Comparison of ENCODE assay signal across 8 cellular contexts in genomic region chr7:26863504-26864308, GRCh38. TPM values are rescaled to one million over a fixed set of nuclear protein-coding genes. Genes with fewer than 3 reads are reported as not detected.
DNase-seq lines count a peak whose midpoint lies in the region; ATAC-seq and TF ChIP-seq lines count a peak whose summit lies in the region.

No MANE protein-coding gene starts in this region.

- ATAC-seq in PC-3 (peak; percentile 1), left colon (peak; percentile 43)
- peak; percentile 13 for ATAC-seq in stimulated activated naive CD8-positive, alpha-beta T cell treated with anti-CD3 and anti-CD28 coated beads, Interleukin-15, Interleukin-2, amounts not matched to agents 100 U/mL and 50 U/mL, for 24 hours

- TSS peak; percentile 80 for BruUV-seq in PC-3 (replicated peaks; lab: Mats Ljungman, UMichigan)

- intact Hi-C loops in activated naive CD4-positive, alpha-beta T cell treated with anti-CD3 and anti-CD28 coated beads for 36 hours (cut with micrococcal nuclease) = loop anchor here (1.0 to 10.0 kb wide), 11 partner anchors 168 to 1171 kb away; partner anchors contain the start of genes EVX1 and NFE2L3
- intact Hi-C loops in PC-3 (cut with micrococcal nuclease) (loop anchor here (1.0 to 5.0 kb wide), 6 partner anchors 169 to 496 kb away; no protein-coding TSS in a partner anchor), breast epithelium (cut with DNase I; ENCODE audit: low total_unique reads) (no loop called here), left colon (cut with DNase I, micrococcal nuclease) (loop anchor here in 1 of 2 donors (5.0 kb wide), 1 partner anchor 234 kb away; the partner anchor contains the start of gene HOXA1)

- H2AFZ ChIP-seq in PC-3 (ENCODE audit: low read length) = peak overlapping the region; percentile 85

- H3K27me3 ChIP-seq in PC-3 (ENCODE audit: low read length) (no peaks in the 10 kb centered on the region), breast epithelium (no peaks in the 10 kb centered on the region)

- H4K20me1 ChIP-seq in PC-3 (ENCODE audit: low read length) = no peaks in the 10 kb centered on the region

- H3K27me3 Mint-ChIP-seq in activated naive CD4-positive, alpha-beta T cell treated with anti-CD3 and anti-CD28 coated beads for 36 hours (ENCODE audit: low read depth) = peaks cover 50% of the 10 kb centered on the region
- H3K27me3 Mint-ChIP-seq in HFFc6 (ENCODE audit: insufficient read depth) = peaks cover 4% of the 10 kb centered on the region

- H3K4me1 ChIP-seq in PC-3 (ENCODE audit: insufficient read depth, low read length) (peaks cover 34% of the 10 kb centered on the region), breast epithelium (no peaks in the 10 kb centered on the region)

- POLR2A ChIA-PET in PC-3 (lab: Charles Lee; ENCODE audit: unreplicated experiment) = interaction anchor here (0.5 to 1.0 kb wide), 5 partner anchors 28 to 399 kb away, joined by 3 to 4 read pairs (median 3); no protein-coding TSS in a partner anchor

- peak overlapping the region; percentile 91 for H3K4me2 ChIP-seq in PC-3 (ENCODE audit: low read length)

- TF ChIP-seq CTCF in HFFc6 (IDR thresholded peaks at IDR 0.05) (no peak), PC-3 (conservative IDR thresholded peaks at IDR 0.05; ENCODE audit: low read depth, low read length) (no peak), breast epithelium (IDR thresholded peaks at IDR 0.05) (peak in 1 of 3 donors; percentile 18)

- peak overlapping the region; percentile 83 for H3K4me3 Mint-ChIP-seq in activated naive CD4-positive, alpha-beta T cell treated with anti-CD3 and anti-CD28 coated beads for 36 hours
- H3K4me3 Mint-ChIP-seq in HFFc6 = peak overlapping the region; percentile 96

- H3K36me3 ChIP-seq in PC-3 (ENCODE audit: low read depth, low read length) (no peaks in the 10 kb centered on the region), breast epithelium (no peaks in the 10 kb centered on the region)

- H3K27ac Mint-ChIP-seq in activated naive CD4-positive, alpha-beta T cell treated with anti-CD3 and anti-CD28 coated beads for 36 hours = peak overlapping the region; percentile 17
- H3K27ac Mint-ChIP-seq in HFFc6 = peak overlapping the region; percentile 77

- H3K9me3 ChIP-seq in PC-3 (ENCODE audit: low read length) = no peaks in the 10 kb centered on the region
- no peaks in the 10 kb centered on the region for H3K9me3 ChIP-seq in breast epithelium

- H3K79me2 ChIP-seq in PC-3 (ENCODE audit: low read length) = peaks cover 52% of the 10 kb centered on the region

- no peaks in the 10 kb centered on the region for H3K9me3 Mint-ChIP-seq in activated naive CD4-positive, alpha-beta T cell treated with anti-CD3 and anti-CD28 coated beads for 36 hours
- H3K9me3 Mint-ChIP-seq in HFFc6 = no peaks in the 10 kb centered on the region

- H3K36me3 Mint-ChIP-seq in activated naive CD4-positive, alpha-beta T cell treated with anti-CD3 and anti-CD28 coated beads for 36 hours (ENCODE audit: low read depth) = peaks cover 4% of the 10 kb centered on the region
- H3K36me3 Mint-ChIP-seq in HFFc6 (ENCODE audit: low read depth) = no peaks in the 10 kb centered on the region

- H3K9ac ChIP-seq in PC-3 (ENCODE audit: low read length) = peak overlapping the region; percentile 86

- H3K27ac ChIP-seq in PC-3 (ENCODE audit: low read length) (peak overlapping the region; percentile 81), breast epithelium (peak overlapping the region; percentile 95 to 97)

- peaks cover 13% of the 10 kb centered on the region for H3K4me1 Mint-ChIP-seq in activated naive CD4-positive, alpha-beta T cell treated with anti-CD3 and anti-CD28 coated beads for 36 hours (ENCODE audit: low read depth)
- peaks cover 20% of the 10 kb centered on the region for H3K4me1 Mint-ChIP-seq in HFFc6 (ENCODE audit: low read depth)

- DNase-seq in activated naive CD4-positive, alpha-beta T cell treated with anti-CD3 and anti-CD28 coated beads for 36 hours = peak; percentile 59
- no peak for DNase-seq in activated naive CD4-positive, alpha-beta T cell (lab: John Stamatoyannopoulos, UW)
- DNase-seq in HFFc6 (peak; percentile 36), PC-3 (peak; percentile 35), breast epithelium (ENCODE audit: low spot score in 2 of 2) (no peak), left colon (peak in 1 of 2 donors; percentile 72), NCI-H1417 treated with DMSO at 0.1 percent for 48 hours (lab: John Stamatoyannopoulos, UW) (no peak)
- no peak for DNase-seq in stimulated activated naive CD8-positive, alpha-beta T cell treated with anti-CD3 and anti-CD28 coated beads, Interleukin-15, Interleukin-2, amounts not matched to agents 100 U/mL and 50 U/mL, for 24 hours

- CTCF ChIA-PET in activated naive CD4-positive, alpha-beta T cell treated with anti-CD3 and anti-CD28 coated beads for 36 hours (lab: Charles Lee) = interaction anchor here (0.6 to 0.9 kb wide), 3 partner anchors 11 to 287 kb away, joined by 3 to 4 read pairs (median 3); no protein-coding TSS in a partner anchor
- CTCF ChIA-PET in PC-3 (lab: Charles Lee) = interaction anchor here (0.6 kb wide), 2 partner anchors 481 to 984 kb away, joined by 3 read pairs; no protein-coding TSS in a partner anchor

- TF ChIP-seq POLR2A in breast epithelium (IDR thresholded peaks at IDR 0.05) = no peak

- no peaks in the 10 kb centered on the region for H3K9me2 ChIP-seq in PC-3 (replicated peaks; ENCODE audit: low read length)

- H3F3A ChIP-seq in PC-3 (ENCODE audit: low read length, unreplicated experiment) = peaks cover 6% of the 10 kb centered on the region

- peak overlapping the region; percentile 92 for H3K4me3 ChIP-seq in PC-3 (ENCODE audit: low read length)
- peak overlapping the region; percentile 78 to 91 (median 82) for H3K4me3 ChIP-seq in breast epithelium

RNA-seq across cellular contexts. Expression of gene SKAP2, which starts 0.7 kb away (rescaled TPM):
- total RNA-seq in activated naive CD4-positive, alpha-beta T cell treated with anti-CD3 and anti-CD28 coated beads for 36 hours = 1 to 10 TPM; 5.6 to 6.6 TPM
- total RNA-seq in HFFc6 (2021; fragmentation: NEBNext Ultra II Directional; extraction: Animal tissue kit (Norgen Biotek cat#: 25700)) = 10 to 100 TPM in 2 of 6 experiments, 1 to 10 TPM in 4; 7.2 to 12.3 (median 9.1) TPM
- total RNA-seq in PC-3 (2014; rRNA removed) (9.6 and 18.4 TPM in 2 replicates), breast epithelium (10 to 100 TPM; 26.5 to 46.5 (median 35.7) TPM), left colon (10 to 100 TPM; 39.3 to 46.6 TPM)

Comparison
In these comparisons a context has a peak if more than half of its experiments do, and no peak if none do; other contexts are left out.
1. DNase-seq: peak in activated naive CD4-positive, alpha-beta T cell treated with anti-CD3 and anti-CD28 coated beads for 36 hours (single experiment), HFFc6 (single experiment) and PC-3 (single experiment); none in activated naive CD4-positive, alpha-beta T cell (0 of 4), breast epithelium (0 of 2), stimulated activated naive CD8-positive, alpha-beta T cell treated with anti-CD3 and anti-CD28 coated beads, Interleukin-15, Interleukin-2, amounts not matched to agents 100 U/mL and 50 U/mL, for 24 hours (single experiment) and NCI-H1417 treated with DMSO at 0.1 percent for 48 hours (single experiment).
2. Peak in every context shown above with its lines, with median percentiles within 50 percentile points of each other: ATAC-seq.